ENCODE assay signal across 17 cellular contexts in the genomic region with DNA sequence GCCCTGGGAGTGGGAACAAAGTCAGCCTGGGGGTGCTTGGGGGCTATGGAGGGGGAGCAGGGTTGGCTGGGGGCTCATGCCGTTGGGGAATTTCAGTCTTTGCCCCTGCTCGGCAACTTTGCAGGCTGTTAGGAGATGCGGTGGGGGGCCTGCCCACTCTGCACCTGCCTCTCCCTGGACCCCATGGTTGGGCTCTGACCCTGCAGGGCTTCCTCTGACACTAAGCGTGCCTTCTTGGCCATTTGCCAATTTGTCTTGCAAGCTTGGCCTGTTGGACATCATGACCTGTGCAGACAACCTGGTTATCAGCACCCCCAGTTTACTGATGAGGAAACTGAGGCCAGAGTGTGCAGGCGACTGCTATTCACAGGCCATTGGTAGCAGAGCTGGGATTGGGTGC. TPM values are rescaled to one million over a fixed set of nuclear protein-coding genes. Genes with fewer than 3 reads are reported as not detected.
DNase-seq lines count a peak whose midpoint lies in the region; ATAC-seq and TF ChIP-seq lines count a peak whose summit lies in the region.
"Had no signal": no experiment of that assay in that cellular context is flagged by ENCODE, and none has a peak within 500 bp of the region (broad histone marks: within the 10 kb centered on the region; RNA-seq: fewer than 3 reads in every experiment).

No MANE protein-coding gene starts in this region.

- peak overlapping the region; percentile 66 for H3K9ac ChIP-seq in Karpas-422 (ENCODE audit: low read length)

- peaks cover 3% of the 10 kb centered on the region; the same call in 1 of the 2 replicates for H4K20me1 ChIP-seq in Karpas-422 (ENCODE audit: insufficient read depth, low read depth, low read length)

- no peak overlapping the region for H3K4me3 ChIP-seq in CD4-positive, alpha-beta memory T cell (ENCODE audit: low read length in 2 of 2)
- H3K4me3 ChIP-seq in Karpas-422 (ENCODE audit: low read length) (peak overlapping the region; percentile 57; the same call in 1 of the 2 replicates), uterus (no peak overlapping the region), adrenal gland (no peak overlapping the region)
- H3K4me3 ChIP-seq in effector memory CD4-positive, alpha-beta T cell (ENCODE audit: insufficient read depth, low read depth, low read length, poor library complexity, severe bottlenecking), result no peak overlapping the region

- no peaks in the 10 kb centered on the region for H3K27me3 ChIP-seq in CD4-positive, alpha-beta memory T cell (ENCODE audit: insufficient read depth, low read length)
- H3K27me3 ChIP-seq in Karpas-422 (ENCODE audit: low read length) (no peaks in the 10 kb centered on the region), uterus (no peaks in the 10 kb centered on the region), adrenal gland (no peaks in the 10 kb centered on the region)
- no peaks in the 10 kb centered on the region for H3K27me3 ChIP-seq in effector memory CD4-positive, alpha-beta T cell (replicated peaks; ENCODE audit: control insufficient read depth, insufficient read depth, low read length, poor library complexity, severe bottlenecking)

- H2AFZ ChIP-seq in Karpas-422 (ENCODE audit: low read length), result no peak overlapping the region

- intact Hi-C loops in CD4-positive, alpha-beta memory T cell (cut with micrococcal nuclease), result loop anchor here (2.0 kb wide), 1 partner anchor 14 kb away; the partner anchor contains the start of gene ADCY7
- intact Hi-C loops in posterior vena cava (cut with DNase I) (no loop called here), uterus (cut with DNase I; ENCODE audit: low total_unique reads) (no loop called here), adrenal gland (cut with DNase I) (no loop called here)

- H3K9me2 ChIP-seq in Karpas-422 (replicated peaks; ENCODE audit: insufficient read depth, low read length), result no peaks in the 10 kb centered on the region

- POLR2A ChIA-PET in CD4-positive, alpha-beta memory T cell (lab: Charles Lee; ENCODE audit: partially characterized antibody), result interaction anchor here (1.4 to 12.4 kb wide), 5 partner anchors 10 to 46 kb away, joined by 3 to 252 read pairs (median 8); partner anchors contain the start of gene ADCY7

- no peak for TF ChIP-seq POLR2A in uterus (IDR thresholded peaks at IDR 0.05)
- no peak for TF ChIP-seq POLR2A in adrenal gland (IDR thresholded peaks at IDR 0.05)

- peaks cover 0 to 3% (median 0%) of the 10 kb centered on the region in 8 donors for H3K9me3 Mint-ChIP-seq in CD4-positive, alpha-beta memory T cell
- peaks cover 4 to 7% of the 10 kb centered on the region in 2 donors for H3K9me3 Mint-ChIP-seq in stimulated activated naive CD8-positive, alpha-beta T cell treated with anti-CD3 and anti-CD28 coated beads, Interleukin-15, amount 100 ng/mL, for 72 hours

- H3K36me3 Mint-ChIP-seq in CD4-positive, alpha-beta memory T cell, result peaks cover 7 to 39% of the 10 kb centered on the region in 2 donors

- 80 to 94% (median 83%) methylated on average over 2 to 5 of the region's 5 CpGs for WGBS in adrenal gland, 4 donors

- H3K27me3 Mint-ChIP-seq in CD4-positive, alpha-beta memory T cell, result no peaks in the 10 kb centered on the region
- H3K27me3 Mint-ChIP-seq in stimulated activated naive CD8-positive, alpha-beta T cell treated with anti-CD3 and anti-CD28 coated beads, Interleukin-15, amount 100 ng/mL, for 72 hours, result no peaks in the 10 kb centered on the region
- H3K27me3 Mint-ChIP-seq: activated CD4-positive, alpha-beta T cell treated with anti-CD3 and anti-CD28 coated beads, Interleukin-2, amount 10 ng/mL, durations not matched to agents 24 days and 14 days had no signal

- H3K9me3 ChIP-seq in CD4-positive, alpha-beta memory T cell (ENCODE audit: control insufficient read depth in 1 of 2, low read length in 2 of 2), result no peaks in the 10 kb centered on the region
- H3K9me3 ChIP-seq in Karpas-422 (ENCODE audit: low read length) (no peaks in the 10 kb centered on the region), uterus (no peaks in the 10 kb centered on the region), adrenal gland (replicated peaks in 1 of 3) (no peaks in the 10 kb centered on the region)
- no peaks in the 10 kb centered on the region for H3K9me3 ChIP-seq in effector memory CD4-positive, alpha-beta T cell (ENCODE audit: control insufficient read depth, low read length)

- peaks cover 60 to 100% (median 90%) of the 10 kb centered on the region in 4 donors for H3K4me1 Mint-ChIP-seq in CD4-positive, alpha-beta memory T cell
- H3K4me1 Mint-ChIP-seq in stimulated activated naive CD8-positive, alpha-beta T cell treated with anti-CD3 and anti-CD28 coated beads, Interleukin-15, amount 100 ng/mL, for 72 hours, result peaks cover 98% of the 10 kb centered on the region

- ATAC-seq in stimulated activated naive CD8-positive, alpha-beta T cell treated with anti-CD3 and anti-CD28 coated beads, Interleukin-15, amount 100 ng/mL, for 72 hours, result no peak
- no peak for ATAC-seq in omental fat pad (ENCODE audit: low FRiP score)

- TF ChIP-seq CTCF in omental fat pad (IDR thresholded peaks at IDR 0.05) (no peak), uterus (IDR thresholded peaks at IDR 0.05) (no peak), adrenal gland (IDR thresholded peaks at IDR 0.05) (no peak)

- peaks cover 100% of the 10 kb centered on the region for H3K4me1 ChIP-seq in CD4-positive, alpha-beta memory T cell (ENCODE audit: insufficient read depth, low read length)
- H3K4me1 ChIP-seq in Karpas-422 (ENCODE audit: low read length) (peaks cover 68% of the 10 kb centered on the region), uterus (no peaks in the 10 kb centered on the region), adrenal gland (replicated peaks in 1 of 2) (no peaks in the 10 kb centered on the region)
- peaks cover 85% of the 10 kb centered on the region for H3K4me1 ChIP-seq in effector memory CD4-positive, alpha-beta T cell (ENCODE audit: control insufficient read depth, insufficient read depth, low read length, poor library complexity, severe bottlenecking)

- H3K4me2 ChIP-seq in Karpas-422 (ENCODE audit: low read depth, low read length, poor library complexity, severe bottlenecking), result peak overlapping the region; percentile 78

- H3K79me2 ChIP-seq in Karpas-422 (ENCODE audit: low read length), result peaks cover 90% of the 10 kb centered on the region

- peak overlapping the region in 6 of 8 donors; percentile 76 to 92 (median 84) for H3K4me3 Mint-ChIP-seq in CD4-positive, alpha-beta memory T cell
- H3K4me3 Mint-ChIP-seq in stimulated activated naive CD8-positive, alpha-beta T cell treated with anti-CD3 and anti-CD28 coated beads, Interleukin-15, amount 100 ng/mL, for 72 hours, result peak overlapping the region in 1 of 2 donors; percentile 80
- H3K4me3 Mint-ChIP-seq: activated CD4-positive, alpha-beta T cell treated with anti-CD3 and anti-CD28 coated beads, Interleukin-2, amount 10 ng/mL, durations not matched to agents 24 days and 14 days; activated T-helper 1 cell treated with anti-CD3 and anti-CD28 coated beads, Interleukin-12 subunit alpha, Interleukin-12 subunit beta, Interleukin-2, Interleukin-4 antibody, amounts not matched to agents 30 ng/mL and 10 ng/mL and 1 ng/mL, durations not matched to agents 14 hours and 24 hours and 36 hours had no signal

- H3K36me3 ChIP-seq in CD4-positive, alpha-beta memory T cell (ENCODE audit: insufficient read depth, low read length), result no peaks in the 10 kb centered on the region
- H3K36me3 ChIP-seq in Karpas-422 (ENCODE audit: insufficient read depth, low read length) (peaks cover 9% of the 10 kb centered on the region; the same call in 1 of the 2 replicates), uterus (no peaks in the 10 kb centered on the region), adrenal gland (replicated peaks in 1 of 2) (no peaks in the 10 kb centered on the region)
- peaks cover 2% of the 10 kb centered on the region for H3K36me3 ChIP-seq in effector memory CD4-positive, alpha-beta T cell (ENCODE audit: control insufficient read depth, insufficient read depth, low read length)

- H3K27ac Mint-ChIP-seq in CD4-positive, alpha-beta memory T cell, result peak overlapping the region in 6 of 7 donors; percentile 43 to 99 (median 76)
- H3K27ac Mint-ChIP-seq in stimulated activated naive CD8-positive, alpha-beta T cell treated with anti-CD3 and anti-CD28 coated beads, Interleukin-15, amount 100 ng/mL, for 72 hours, result no peak overlapping the region
- H3K27ac Mint-ChIP-seq: activated T-helper 1 cell treated with anti-CD3 and anti-CD28 coated beads, Interleukin-12 subunit alpha, Interleukin-12 subunit beta, Interleukin-2, Interleukin-4 antibody, amounts not matched to agents 30 ng/mL and 10 ng/mL and 1 ng/mL, durations not matched to agents 14 hours and 24 hours and 36 hours had no signal

- peak in 1 of 5 donors; percentile 24 for DNase-seq in CD4-positive, alpha-beta memory T cell
- DNase-seq in Karpas-422, result no peak
- no peak for DNase-seq in effector memory CD4-positive, alpha-beta T cell
- peak; percentile 30 for DNase-seq in posterior vena cava (ENCODE audit: low spot score)
- DNase-seq in stimulated activated naive CD8-positive, alpha-beta T cell treated with anti-CD3 and anti-CD28 coated beads, Interleukin-15, amount 100 ng/mL, for 72 hours, result no peak
- DNase-seq in omental fat pad (ENCODE audit: low spot score), result no peak
- DNase-seq in uterus, result no peak
- no peak for DNase-seq in adrenal gland
- DNase-seq: activated CD4-positive, alpha-beta T cell treated with anti-CD3 and anti-CD28 coated beads, Interleukin-2, amount 10 ng/mL, durations not matched to agents 24 days and 14 days; anterior cingulate cortex; mammary epithelial cell; NCI-H2081; NCI-H748 treated with DMSO at 0.1 percent for 48 hours; occipital lobe; stimulated activated CD4-positive, alpha-beta T cell treated with anti-CD3 and anti-CD28 coated beads, Interleukin-12 subunit alpha, Interleukin-12 subunit beta, amount 100 ng/mL, for 4 hours; T-helper 9 cell had no signal

- CTCF ChIA-PET in CD4-positive, alpha-beta memory T cell (lab: Charles Lee; ENCODE audit: partially characterized antibody), result interaction anchor here (1.1 to 7.9 kb wide), 4 partner anchors 7 to 74 kb away, joined by 3 to 99 read pairs (median 16); partner anchors contain the start of gene ADCY7

- peak overlapping the region; percentile 1 for H3K27ac ChIP-seq in CD4-positive, alpha-beta memory T cell (ENCODE audit: low read depth, low read length)
- peak overlapping the region; percentile 90 for H3K27ac ChIP-seq in Karpas-422 (ENCODE audit: low read length)
- H3K27ac ChIP-seq in effector memory CD4-positive, alpha-beta T cell (ENCODE audit: insufficient read depth, low read length, poor library complexity, severe bottlenecking), result peak overlapping the region; percentile 72
- no peak overlapping the region for H3K27ac ChIP-seq in uterus
- H3K27ac ChIP-seq in adrenal gland, result peak overlapping the region in 1 of 5 donors; percentile 78

RNA-seq across cellular contexts. Expression of gene ADCY7, which starts 14.6 kb away (rescaled TPM):
- 100 to 1,000 TPM; 230 to 235 TPM for total RNA-seq in CD4-positive, alpha-beta memory T cell
- 10 to 100 TPM; 34.8 to 69.7 TPM for polyA plus RNA-seq in CD4-positive, alpha-beta memory T cell
- 27.5 and 45.5 TPM in 2 replicates for total RNA-seq in Karpas-422 (2014; rRNA removed; shearing (Covaris generic); ENCODE audit: low replicate concordance)
- total RNA-seq in posterior vena cava (10 to 100 TPM; 31.3 to 50.2 TPM), omental fat pad (10 to 100 TPM; 14.0 to 38.9 (median 21.4) TPM), uterus (10 to 100 TPM in 1 of 4 donors, 1 to 10 TPM in 3; 3.3 to 25.9 (median 6.6) TPM), adrenal gland (10 to 100 TPM in 7 of 8 donors, 1 to 10 TPM in 1; 9.8 to 44.4 (median 24.1) TPM)
- polyA plus RNA-seq in adrenal gland, result 10 to 100 TPM in 1 of 3 donors, 1 to 10 TPM in 2; 2.8 to 14.6 (median 3.0) TPM

Comparison
In these comparisons a context has a peak if more than half of its experiments do, and no peak if none do; other contexts are left out.
1. H3K27ac ChIP-seq: peak in CD4-positive, alpha-beta memory T cell (single experiment), Karpas-422 (single experiment) and effector memory CD4-positive, alpha-beta T cell (single experiment); none in uterus (0 of 2).
2. H3K27ac Mint-ChIP-seq: peak in CD4-positive, alpha-beta memory T cell (6 of 7); none in stimulated activated naive CD8-positive, alpha-beta T cell treated with anti-CD3 and anti-CD28 coated beads, Interleukin-15, amount 100 ng/mL, for 72 hours (0 of 2).